ENCODE assay signal across 1 cellular context in genomic region chr14:31410048-31410654, GRCh38.
TF ChIP-seq lines count a peak whose summit lies in the region.

No MANE protein-coding gene starts in this region.

TF ChIP-seq in GM23338, 12 proteins besides CTCF, POLR2A, EP300 and RAD21 (continued from another document):
- TF ChIP-seq ZNF462 (CRISPR knock-in tag; IDR thresholded peaks at IDR 0.05) (no peak), ZNF331 (CRISPR knock-in tag; IDR thresholded peaks at IDR 0.05; ENCODE audit: low read depth) (no peak), EZH2 (IDR thresholded peaks at IDR 0.05; ENCODE audit: low read depth, unreplicated experiment) (no peak)
